Comparison of ENCODE assay signal across 18 cellular contexts in the genomic region with DNA sequence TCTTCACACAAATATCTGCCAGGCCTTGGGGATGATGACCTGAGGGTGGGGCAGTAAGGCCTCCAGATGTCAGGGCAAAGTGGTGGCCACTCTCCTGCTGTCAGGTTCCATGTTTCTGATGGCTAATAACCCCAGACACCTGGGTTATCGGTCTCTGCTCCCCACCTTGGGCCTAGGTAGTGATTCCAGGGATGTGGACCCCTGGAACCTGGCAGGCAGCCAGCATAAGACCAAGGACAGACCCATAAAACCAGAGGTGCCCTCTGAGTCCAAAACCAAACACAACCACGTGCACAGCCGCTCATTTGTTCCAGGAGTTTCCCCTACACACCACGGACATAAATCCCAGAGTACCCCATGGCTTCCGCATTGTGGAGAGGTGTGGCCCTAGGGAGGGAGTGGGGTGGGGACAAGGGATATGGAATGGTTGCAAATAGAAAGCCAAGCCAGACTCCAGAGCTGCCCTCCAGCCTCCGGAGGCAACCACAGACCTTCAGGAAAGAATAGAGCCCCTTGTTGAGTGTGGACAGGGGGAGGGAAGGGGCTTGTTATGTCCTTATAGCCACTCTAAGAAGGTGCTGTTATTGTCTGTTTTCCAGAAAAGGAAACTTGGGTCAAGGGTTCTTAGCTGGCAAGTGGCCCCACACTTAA. TPM values are rescaled to one million over a fixed set of nuclear protein-coding genes. Genes with fewer than 3 reads are reported as not detected.
DNase-seq lines count a peak whose midpoint lies in the region; ATAC-seq and TF ChIP-seq lines count a peak whose summit lies in the region.
"Had no signal": no experiment of that assay in that cellular context is flagged by ENCODE, and none has a peak within 500 bp of the region (broad histone marks: within the 10 kb centered on the region; RNA-seq: fewer than 3 reads in every experiment).

No MANE protein-coding gene starts in this region.

- no peak overlapping the region for H3K4me3 ChIP-seq in BLaER1
- H3K4me3 ChIP-seq in HEK293 (ENCODE audit: low read depth, low read length): no peak overlapping the region
- H3K4me3 ChIP-seq in mucosa of descending colon: no peak overlapping the region
- H3K4me3 ChIP-seq: HAP-1 had no signal

- peak; percentile 77 for DNase-seq in epidermal melanocyte (ENCODE audit: insufficient read length, low spot score)
- DNase-seq in mucosa of descending colon: no peak
- no peak for DNase-seq in GM13976 (ENCODE audit: low spot score)
- DNase-seq in NCI-H2107 (lab: John Stamatoyannopoulos, UW): no peak
- no peak for DNase-seq in dermis blood vessel endothelial cell
- DNase-seq: C1 segment of cervical spinal cord; CD8-positive, alpha-beta memory T cell; MM.1S; NCI-H1092; NCI-H1436 treated with DMSO at 0.1 percent for 48 hours; NCI-H2081; NCI-H774; OCI-M1; SK-N-SH had no signal

- H3K4me2 ChIP-seq in BLaER1: peak overlapping the region; percentile 97; the same call in 1 of the 2 replicates
- H3K4me2 ChIP-seq: SK-N-SH had no signal

- peaks cover 18% of the 10 kb centered on the region for H4K20me1 ChIP-seq in BLaER1

- no peaks in the 10 kb centered on the region for H3K36me3 ChIP-seq in BLaER1
- no peaks in the 10 kb centered on the region for H3K36me3 ChIP-seq in HEK293 (ENCODE audit: control insufficient read depth in 2 of 2, insufficient read depth in 1 of 2, low read length in 2 of 2)
- H3K36me3 ChIP-seq in mucosa of descending colon (ENCODE audit: low read depth): no peaks in the 10 kb centered on the region
- H3K36me3 ChIP-seq: HAP-1 had no signal

- TF ChIP-seq CTCF in HEK293 (tag by site-specific recombination; IDR thresholded peaks at IDR 0.05) (no peak), mucosa of descending colon (IDR thresholded peaks at IDR 0.05) (no peak), GM13976 (IDR thresholded peaks at IDR 0.05; ENCODE audit: borderline replicate concordance, control extremely low read depth, extremely low read depth, insufficient read depth, missing control alignments) (no peak)

- in situ Hi-C loops in GM13976 (cut with MboI; ENCODE audit: low sequenced_read_pairs, unreplicated experiment): no loop called here

- peak; percentile 87 for ATAC-seq in mucosa of descending colon

- H3K4me1 ChIP-seq in BLaER1 (peaks cover 69% of the 10 kb centered on the region), HEK293 (ENCODE audit: control insufficient read depth, insufficient read depth, low read length) (no peaks in the 10 kb centered on the region; the same call in 1 of the 2 replicates), mucosa of descending colon (ENCODE audit: low read depth) (peaks cover 4% of the 10 kb centered on the region)
- H3K4me1 ChIP-seq: HAP-1 had no signal

- H3K27ac ChIP-seq in BLaER1 (0 out of 2 replicates have a peak overlapping the region, but pooled peaks have one; percentile 87), HEK293 (ENCODE audit: extremely low read depth, low read depth, low read length) (no peak overlapping the region)
- H3K27ac ChIP-seq: HL-60 had no signal

- H3K27me3 ChIP-seq in BLaER1: peaks cover 26% of the 10 kb centered on the region

- H3K9me3 ChIP-seq in BLaER1: no peaks in the 10 kb centered on the region
- H3K9me3 ChIP-seq in HEK293 (ENCODE audit: control insufficient read depth, insufficient read depth, low read depth, low read length): no peaks in the 10 kb centered on the region
- H3K9me3 ChIP-seq in mucosa of descending colon: no peaks in the 10 kb centered on the region
- H3K9me3 ChIP-seq: HAP-1, SK-N-SH had no signal

- CTCF ChIA-PET in HEK293 (lab: Yijun Ruan, JAX): interaction anchor here (0.6 to 10.4 kb wide), 8 partner anchors 6 to 1387 kb away, joined by 3 to 109 read pairs (median 4); no protein-coding TSS in a partner anchor

- no peak overlapping the region for H3K9ac ChIP-seq in BLaER1
- H3K9ac ChIP-seq: SK-N-SH had no signal

- POLR2A ChIA-PET in HEK293 (lab: Yijun Ruan, JAX): no interaction called here

- intact Hi-C loops in mucosa of descending colon (cut with DNase I, micrococcal nuclease): loop anchor here in 1 of 2 donors (5.0 to 10.0 kb wide), 2 partner anchors 79 to 366 kb away; no protein-coding TSS in a partner anchor

TF ChIP-seq in HEK293, 187 proteins besides CTCF, POLR2A, EP300 and RAD21:
- TF ChIP-seq ZXDB (tag by site-specific recombination; IDR thresholded peaks at IDR 0.05) (no peak), ZIC2 (tag by site-specific recombination; IDR thresholded peaks at IDR 0.05) (0 out of 2 replicates have a peak, but pooled peaks have one; percentile 6), ZBTB20 (tag by site-specific recombination; IDR thresholded peaks at IDR 0.05) (no peak), ZNF664 (tag by site-specific recombination; IDR thresholded peaks at IDR 0.05) (no peak), ZNF585B (tag by site-specific recombination; IDR thresholded peaks at IDR 0.05) (no peak)

RNA-seq across cellular contexts. Expression of a gene that starts 23.8 kb away (rescaled TPM):
- total RNA-seq in mucosa of descending colon: 100 to 1,000 TPM in 2 of 3 donors, 10 to 100 TPM in 1; 76.3 to 175 (median 136) TPM
- 8.7 and 8.8 TPM in 2 replicates for total RNA-seq in dermis blood vessel endothelial cell

RNA-seq across cellular contexts. Expression of a gene that starts 25.5 kb away (rescaled TPM):
- total RNA-seq in mucosa of descending colon (10 to 100 TPM in 1 of 3 donors, 1 to 10 TPM in 2; 8.1 to 25.1 (median 9.8) TPM), dermis blood vessel endothelial cell (5.0 and 5.8 TPM in 2 replicates)

RNA-seq across cellular contexts. Expression of a gene that starts 37.3 kb away (rescaled TPM):
- total RNA-seq in mucosa of descending colon: 10 to 100 TPM; 17.3 to 49.4 (median 18.4) TPM
- 7.8 and 8.7 TPM in 2 replicates for total RNA-seq in dermis blood vessel endothelial cell
